In genomic region chr3:174223042-174223441, GRCh38 we compare ENCODE assay signal across 2 cellular contexts.
A peak's percentile ranks its signal among the peaks of the same experiment; 100 is the strongest.
TF ChIP-seq lines count a peak whose summit lies in the region.

No MANE protein-coding gene starts in this region.

TF ChIP-seq in GM23338, 12 proteins besides CTCF, POLR2A, EP300 and RAD21 (continued from another document):
- TF ChIP-seq ETS1 (IDR thresholded peaks at IDR 0.05) (no peak), ZNF462 (CRISPR knock-in tag; IDR thresholded peaks at IDR 0.05) (no peak), ZNF331 (CRISPR knock-in tag; IDR thresholded peaks at IDR 0.05; ENCODE audit: low read depth) (no peak), POLR2AphosphoS5 (IDR thresholded peaks at IDR 0.05; ENCODE audit: low read depth) (no peak)

TF ChIP-seq in HEK293, 187 proteins besides CTCF, POLR2A, EP300 and RAD21 (continued from another document):
- TF ChIP-seq ZNF280D (tag by site-specific recombination; IDR thresholded peaks at IDR 0.05) (no peak), ZNF843 (tag by site-specific recombination; IDR thresholded peaks at IDR 0.05) (no peak), FEZF1 (tag by site-specific recombination; IDR thresholded peaks at IDR 0.05) (peak; percentile 18; the same call in 1 of the 2 replicates), AEBP2 (tag by site-specific recombination; IDR thresholded peaks at IDR 0.05; ENCODE audit: borderline replicate concordance) (no peak), ZFP41 (tag by site-specific recombination; IDR thresholded peaks at IDR 0.05; ENCODE audit: borderline replicate concordance) (no peak)
